Comparison of ENCODE assay signal across 12 cellular contexts in the genomic region with DNA sequence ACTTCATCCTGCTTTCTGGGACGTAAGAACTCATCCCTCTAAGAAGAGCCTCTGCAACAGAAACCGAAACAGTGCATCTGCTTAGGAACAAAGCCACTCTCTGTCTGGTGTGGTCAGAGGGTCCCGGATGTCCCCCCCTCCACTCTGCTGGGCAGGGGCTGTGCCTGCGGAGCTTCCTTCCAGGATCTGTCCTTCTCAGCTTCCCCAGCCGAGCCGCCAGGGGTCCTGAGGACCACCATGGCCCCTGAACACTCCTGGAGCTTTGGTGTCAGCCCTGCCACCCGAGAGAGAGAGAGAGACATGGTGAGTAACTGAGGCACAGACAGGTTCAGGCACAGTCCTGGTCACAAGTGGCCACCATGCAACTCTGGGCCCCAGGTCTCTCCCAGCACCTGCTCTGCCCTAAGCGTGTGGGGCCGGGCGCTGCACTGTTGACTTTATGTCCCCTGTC. TPM values are rescaled to one million over a fixed set of nuclear protein-coding genes. Genes with fewer than 3 reads are reported as not detected.
A peak's percentile ranks its signal among the peaks of the same experiment; 100 is the strongest.
DNase-seq lines count a peak whose midpoint lies in the region; ATAC-seq and TF ChIP-seq lines count a peak whose summit lies in the region.
"Had no signal": no experiment of that assay in that cellular context is flagged by ENCODE, and none has a peak within 500 bp of the region (broad histone marks: within the 10 kb centered on the region; RNA-seq: fewer than 3 reads in every experiment).

No MANE protein-coding gene starts in this region.

- in situ Hi-C loops in SK-MEL-5 (cut with HindIII; ENCODE audit: low pct_unique_long_range_greater_than_20kb, low sequenced_read_pairs) = no loop called here

- no peaks in the 10 kb centered on the region for H3K9me3 ChIP-seq in muscle layer of duodenum (ENCODE audit: control insufficient read depth in 1 of 2, low read length in 2 of 2)
- H3K9me3 ChIP-seq in thoracic aorta = no peaks in the 10 kb centered on the region
- H3K9me3 ChIP-seq: body of pancreas had no signal

- H3K27ac ChIP-seq in dorsolateral prefrontal cortex (peak overlapping the region; percentile 80 to 99 (median 96)), muscle layer of duodenum (ENCODE audit: low read length) (peak overlapping the region; percentile 79), thoracic aorta (peak overlapping the region; percentile 96 to 99)

- DNase-seq in SK-MEL-5 (ENCODE audit: low read depth, low spot score) (peak; percentile 73), dorsolateral prefrontal cortex (no peak), thoracic aorta (ENCODE audit: low spot score) (no peak), NCI-H446 treated with DMSO at 0.1 percent for 48 hours (lab: John Stamatoyannopoulos, UW) (no peak), DMS153 (lab: John Stamatoyannopoulos, UW) (no peak)
- DNase-seq: activated effector memory CD4-positive, alpha-beta T cell treated with anti-CD3 and anti-CD28 coated beads, Interleukin-2, amount 50 U/mL, for 16 hours; DMS53; NCI-H1436 had no signal

- peaks cover 20 to 45% of the 10 kb centered on the region in 2 donors for H3K36me3 ChIP-seq in muscle layer of duodenum (ENCODE audit: control insufficient read depth in 1 of 2, insufficient read depth in 2 of 2, low read length in 2 of 2)
- H3K36me3 ChIP-seq in thoracic aorta = peaks cover 21% of the 10 kb centered on the region

- intact Hi-C loops in dorsolateral prefrontal cortex (cut with DNase I) = loop anchor here (5.0 kb wide), 1 partner anchor 35 kb away; a partner anchor contains a TSS

- peak overlapping the region in 9 of 59 donors; percentile 1 to 44 (median 16) for H3K4me3 ChIP-seq in dorsolateral prefrontal cortex
- no peak overlapping the region for H3K4me3 ChIP-seq in muscle layer of duodenum (ENCODE audit: low read depth in 1 of 2, low read length in 2 of 2)
- H3K4me3 ChIP-seq in thoracic aorta = no peak overlapping the region
- H3K4me3 ChIP-seq: body of pancreas had no signal

- TF ChIP-seq CTCF in dorsolateral prefrontal cortex (IDR thresholded peaks at IDR 0.05 in 54 of 56, conservative IDR thresholded peaks at IDR 0.05 in 2 of 56; ENCODE audit: low read depth in 1 of 56, partially characterized antibody in 56 of 56) = no peak
- no peak for TF ChIP-seq CTCF in thoracic aorta (IDR thresholded peaks at IDR 0.05)

- H3K4me1 ChIP-seq in muscle layer of duodenum (ENCODE audit: control insufficient read depth in 1 of 2, insufficient read depth in 2 of 2, low read length in 2 of 2) (peaks cover 5 to 24% of the 10 kb centered on the region in 2 donors), thoracic aorta (ENCODE audit: control insufficient read depth in 1 of 2, low read depth in 2 of 2) (peaks cover 19 to 52% of the 10 kb centered on the region in 2 donors)

- H3K27me3 ChIP-seq in dorsolateral prefrontal cortex (no peaks in the 10 kb centered on the region), muscle layer of duodenum (ENCODE audit: low read depth, low read length) (no peaks in the 10 kb centered on the region), thoracic aorta (replicated peaks; ENCODE audit: insufficient read depth) (no peaks in the 10 kb centered on the region)
- H3K27me3 ChIP-seq: body of pancreas had no signal

- ATAC-seq in thoracic aorta (ENCODE audit: insufficient number of reproducible peaks, low FRiP score, low read depth) (no peak), HG03442 (IDR thresholded peaks at IDR 0.05; ENCODE audit: unreplicated experiment) (no peak)
- ATAC-seq: body of pancreas had no signal

RNA-seq across cellular contexts. Expression of a gene that starts 24.4 kb away (rescaled TPM):
- total RNA-seq in SK-MEL-5 (2014; rRNA removed; shearing (Covaris generic)) = 0.90 and 0.98 TPM in 2 replicates
- 2.3 and 2.8 TPM in 2 replicates for polyA plus RNA-seq in SK-MEL-5 (2015; cell fraction: cytosol; rRNA removed)
- 0.15 and 0.96 TPM in 2 replicates for polyA plus RNA-seq in SK-MEL-5 (2015; cell fraction: nucleus; rRNA removed)
- 100 to 1,000 TPM in 30 of 120 experiments, 10 to 100 TPM in 90; 57.7 to 147 (median 92.3) TPM for total RNA-seq in dorsolateral prefrontal cortex
- total RNA-seq in thoracic aorta = 1 to 10 TPM; 1.1 to 3.2 TPM
- total RNA-seq: LHCN-M2 had no signal

RNA-seq across cellular contexts. Expression of a gene that starts 32.8 kb away (rescaled TPM):
- 14.5 and 16.6 TPM in 2 replicates for total RNA-seq in SK-MEL-5 (2014; rRNA removed; shearing (Covaris generic))
- polyA plus RNA-seq in SK-MEL-5 (2015; cell fraction: cytosol; rRNA removed) = 37.2 and 37.6 TPM in 2 replicates
- 36.1 and 36.5 TPM in 2 replicates for polyA plus RNA-seq in SK-MEL-5 (2015; cell fraction: nucleus; rRNA removed)
- 10 to 100 TPM; 25.2 to 75.7 (median 46.7) TPM for total RNA-seq in dorsolateral prefrontal cortex
- total RNA-seq in thoracic aorta = 10 to 100 TPM; 14.5 to 21.4 TPM

Comparison
In these comparisons a context has a peak if more than half of its experiments do, and no peak if none do; other contexts are left out.
1. RNA of a gene that starts 24.4 kb away (total RNA-seq): 57.7 to 147 TPM in dorsolateral prefrontal cortex; 1.1 to 3.2 TPM in thoracic aorta and 0.90 to 0.98 TPM in SK-MEL-5; every median in the first group is over 10 times any median in the second.
2. Peak in every context shown above with its lines, with median percentiles within 50 percentile points of each other: H3K27ac ChIP-seq.